ENCODE assay signal across 16 cellular contexts in the genomic region with DNA sequence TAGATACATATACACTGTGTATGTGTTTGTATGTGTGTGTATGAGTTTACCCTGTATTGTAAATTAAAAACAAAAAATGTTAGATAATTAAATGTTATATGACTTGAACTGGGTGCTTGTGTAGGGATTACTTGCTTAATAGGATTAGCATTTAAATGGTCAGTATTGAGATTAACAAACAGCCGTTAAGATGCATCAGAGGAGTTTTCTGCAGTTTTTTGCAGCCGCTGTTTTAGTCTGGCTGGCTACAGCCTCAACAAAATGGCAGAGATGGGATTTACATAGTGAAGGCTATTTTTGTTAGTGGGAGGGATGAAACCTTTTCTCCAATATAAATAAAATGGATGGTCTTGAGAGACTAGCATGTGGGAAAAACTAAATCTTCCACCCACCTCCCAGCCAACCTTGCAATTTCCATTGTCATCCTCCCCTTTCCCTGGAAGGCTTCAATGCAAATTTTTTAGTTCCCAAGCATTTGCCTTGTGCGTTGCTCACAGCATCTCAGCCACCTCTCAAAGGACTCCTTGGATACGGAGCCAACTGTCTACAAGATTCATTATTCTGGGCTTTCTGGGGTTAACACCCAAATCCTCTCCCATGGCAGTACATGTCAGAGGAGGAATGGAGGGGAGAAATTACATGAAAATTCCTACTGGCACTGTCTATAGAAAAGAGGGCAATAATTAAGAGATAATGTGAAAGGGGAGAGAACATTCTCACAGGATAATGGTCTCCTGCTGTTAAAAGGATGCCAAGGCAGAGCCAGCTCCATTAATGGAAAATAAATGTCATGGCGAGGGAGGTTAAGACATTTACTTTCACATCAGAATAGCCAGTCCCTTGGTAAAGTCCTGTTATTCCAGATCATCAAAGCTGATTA.
A peak's percentile ranks its signal among the peaks of the same experiment; 100 is the strongest.
DNase-seq lines count a peak whose midpoint lies in the region; ATAC-seq and TF ChIP-seq lines count a peak whose summit lies in the region.
"Had no signal": no experiment of that assay in that cellular context is flagged by ENCODE, and none has a peak within 500 bp of the region (broad histone marks: within the 10 kb centered on the region; RNA-seq: fewer than 3 reads in every experiment).

No MANE protein-coding gene starts in this region.

- peak; percentile 30 to 65 for DNase-seq in HAP-1 (ENCODE audit: low spot score in 2 of 2)
- DNase-seq in NCI-H2227 treated with DMSO at 0.1 percent for 48 hours (lab: John Stamatoyannopoulos, UW) = peak; percentile 99
- peak; percentile 53 for DNase-seq in neural progenitor cell (ENCODE audit: low spot score)
- DNase-seq in activated naive CD4-positive, alpha-beta T cell treated with anti-CD3 and anti-CD28 coated beads for 36 hours = no peak
- no peak for DNase-seq in GM13976 (ENCODE audit: low spot score)
- DNase-seq: CD4-positive, alpha-beta T cell; DND-41; GDM1; GM23248; NCI-H1694; NCI-H2107; NCI-H446 treated with DMSO at 0.1 percent for 48 hours had no signal

- no peak for TF ChIP-seq CTCF in brain (conservative IDR thresholded peaks at IDR 0.05)
- no peak for TF ChIP-seq CTCF in neural progenitor cell (IDR thresholded peaks at IDR 0.05)
- no peak for TF ChIP-seq CTCF in GM13976 (IDR thresholded peaks at IDR 0.05; ENCODE audit: borderline replicate concordance, control extremely low read depth, extremely low read depth, insufficient read depth, missing control alignments)

- no peaks in the 10 kb centered on the region for H3K9me3 ChIP-seq in HAP-1
- H3K9me3 ChIP-seq in neural progenitor cell (ENCODE audit: low read depth) = no peaks in the 10 kb centered on the region

- H3F3A ChIP-seq in neural progenitor cell (ENCODE audit: low read depth) = peaks cover 42% of the 10 kb centered on the region

- H3K27me3 ChIP-seq in HAP-1 (ENCODE audit: low read depth) (no peaks in the 10 kb centered on the region), neural progenitor cell (no peaks in the 10 kb centered on the region)

- H3K9me3 Mint-ChIP-seq in brain (peaks cover 0 to 12% (median 4%) of the 10 kb centered on the region in 5 experiments), neural progenitor cell (peaks cover 9% of the 10 kb centered on the region)
- H3K9me3 Mint-ChIP-seq in activated naive CD4-positive, alpha-beta T cell treated with anti-CD3 and anti-CD28 coated beads for 36 hours = peaks cover 9% of the 10 kb centered on the region

- H3K4me3 Mint-ChIP-seq in brain (peak overlapping the region; percentile 5 to 71 (median 38)), neural progenitor cell (peak overlapping the region; percentile 46)
- no peak overlapping the region for H3K4me3 Mint-ChIP-seq in activated naive CD4-positive, alpha-beta T cell treated with anti-CD3 and anti-CD28 coated beads for 36 hours
- H3K4me3 Mint-ChIP-seq: B cell; CD4-positive, alpha-beta T cell had no signal

- H3K4me3 ChIP-seq in HAP-1 (no peak overlapping the region), neural progenitor cell (peak overlapping the region; percentile 30)
- H3K4me3 ChIP-seq: GM23248 had no signal

- CTCF ChIA-PET in activated naive CD4-positive, alpha-beta T cell treated with anti-CD3 and anti-CD28 coated beads for 36 hours (lab: Charles Lee) = no interaction called here

- intact Hi-C loops in activated naive CD4-positive, alpha-beta T cell treated with anti-CD3 and anti-CD28 coated beads for 36 hours (cut with micrococcal nuclease) = no loop called here

- H3K27me3 Mint-ChIP-seq in brain (peaks cover 6% of the 10 kb centered on the region), neural progenitor cell (ENCODE audit: insufficient read depth, low read depth) (peaks cover 4% of the 10 kb centered on the region)
- no peaks in the 10 kb centered on the region for H3K27me3 Mint-ChIP-seq in activated naive CD4-positive, alpha-beta T cell treated with anti-CD3 and anti-CD28 coated beads for 36 hours (ENCODE audit: low read depth)
- H3K27me3 Mint-ChIP-seq: B cell; CD4-positive, alpha-beta T cell had no signal

- in situ Hi-C loops in HAP-1 (cut with MboI; ENCODE audit: low sequenced_read_pairs) = no loop called here
- in situ Hi-C loops in GM13976 (cut with MboI; ENCODE audit: low sequenced_read_pairs, unreplicated experiment) = no loop called here

- no peaks in the 10 kb centered on the region for H3K79me2 ChIP-seq in neural progenitor cell (ENCODE audit: low read depth)

- H4K20me1 ChIP-seq in neural progenitor cell (ENCODE audit: low read depth) = no peaks in the 10 kb centered on the region

- peak overlapping the region in 4 of 5 experiments; percentile 10 to 93 (median 64) for H3K27ac Mint-ChIP-seq in brain
- peak overlapping the region; percentile 95 for H3K27ac Mint-ChIP-seq in neural progenitor cell
- no peak overlapping the region for H3K27ac Mint-ChIP-seq in activated naive CD4-positive, alpha-beta T cell treated with anti-CD3 and anti-CD28 coated beads for 36 hours
- H3K27ac Mint-ChIP-seq: B cell; CD4-positive, alpha-beta T cell had no signal

- H3K36me3 ChIP-seq in HAP-1 (replicated peaks) (no peaks in the 10 kb centered on the region), neural progenitor cell (no peaks in the 10 kb centered on the region)

- H3K4me1 ChIP-seq in HAP-1 (peaks cover 23% of the 10 kb centered on the region), neural progenitor cell (peaks cover 50% of the 10 kb centered on the region)

- H2AFZ ChIP-seq in neural progenitor cell (replicated peaks) = peak overlapping the region; percentile 48
- H2AFZ ChIP-seq: GM23248 had no signal

- no peak overlapping the region for H3K9ac ChIP-seq in neural progenitor cell
- H3K9ac ChIP-seq: GM23248 had no signal

- H3K27ac ChIP-seq in neural progenitor cell = peak overlapping the region; percentile 86
- H3K27ac ChIP-seq: GM23248 had no signal

- peaks cover 29% of the 10 kb centered on the region for H3K4me1 Mint-ChIP-seq in brain
- peaks cover 47% of the 10 kb centered on the region for H3K4me1 Mint-ChIP-seq in neural progenitor cell
- H3K4me1 Mint-ChIP-seq in activated naive CD4-positive, alpha-beta T cell treated with anti-CD3 and anti-CD28 coated beads for 36 hours (ENCODE audit: low read depth) = no peaks in the 10 kb centered on the region
- H3K4me1 Mint-ChIP-seq: B cell had no signal

- H3K36me3 Mint-ChIP-seq in brain (no peaks in the 10 kb centered on the region), neural progenitor cell (peaks cover 4% of the 10 kb centered on the region)
- no peaks in the 10 kb centered on the region for H3K36me3 Mint-ChIP-seq in activated naive CD4-positive, alpha-beta T cell treated with anti-CD3 and anti-CD28 coated beads for 36 hours (ENCODE audit: low read depth)

- ATAC-seq in HG02885 (IDR thresholded peaks at IDR 0.05; ENCODE audit: poor library complexity, unreplicated experiment) = no peak
- no peak for ATAC-seq in HG03108 (IDR thresholded peaks at IDR 0.05; ENCODE audit: unreplicated experiment)

- H3K4me2 ChIP-seq in neural progenitor cell = peak overlapping the region; percentile 63

Comparison
In these comparisons a context has a peak if more than half of its experiments do, and no peak if none do; other contexts are left out.
1. DNase-seq: peak in HAP-1 (2 of 2), NCI-H2227 treated with DMSO at 0.1 percent for 48 hours (single experiment) and neural progenitor cell (single experiment); none in activated naive CD4-positive, alpha-beta T cell treated with anti-CD3 and anti-CD28 coated beads for 36 hours (single experiment) and GM13976 (single experiment).